Comparison of ENCODE assay signal across 17 cellular contexts in the genomic region with DNA sequence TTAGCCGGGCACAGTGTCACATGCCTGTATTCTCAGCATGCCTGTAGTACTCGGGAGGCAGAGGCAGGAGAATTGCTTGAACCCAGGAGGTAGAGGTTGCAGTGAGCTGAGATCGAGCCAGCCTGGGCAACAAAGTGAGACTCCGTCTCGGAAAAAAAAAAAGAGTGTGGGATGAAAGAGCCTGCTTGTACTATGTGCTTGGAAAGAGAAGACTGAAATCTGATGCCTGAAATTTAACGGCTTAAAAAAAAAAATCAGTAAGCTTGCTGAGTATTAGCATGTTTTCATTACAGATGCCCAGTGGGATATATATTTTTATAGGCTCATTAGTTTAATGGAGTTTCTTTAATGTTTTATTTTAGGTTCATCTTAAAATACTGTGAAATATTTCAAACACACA. TPM values are rescaled to one million over a fixed set of nuclear protein-coding genes. Genes with fewer than 3 reads are reported as not detected.
DNase-seq lines count a peak whose midpoint lies in the region; ATAC-seq and TF ChIP-seq lines count a peak whose summit lies in the region.
"Had no signal": no experiment of that assay in that cellular context is flagged by ENCODE, and none has a peak within 500 bp of the region (broad histone marks: within the 10 kb centered on the region; RNA-seq: fewer than 3 reads in every experiment).

No MANE protein-coding gene starts in this region.

- H3K4me1 Mint-ChIP-seq in HFFc6 (ENCODE audit: low read depth) (peaks cover 72% of the 10 kb centered on the region), endodermal cell (peaks cover 44% of the 10 kb centered on the region)

- peak overlapping the region; percentile 33 for H3K27ac ChIP-seq in A673 (ENCODE audit: low read depth, low read length, poor library complexity, severe bottlenecking)
- H3K27ac ChIP-seq in endodermal cell (ENCODE audit: low read depth, low read length), result no peak overlapping the region
- H3K27ac ChIP-seq in osteoblast (ENCODE audit: low read depth, low read length), result peak overlapping the region; percentile 19

- H3K27me3 ChIP-seq in A673 (replicated peaks; ENCODE audit: insufficient read depth, low read depth, low read length, poor library complexity), result no peaks in the 10 kb centered on the region
- H3K27me3 ChIP-seq in endodermal cell (ENCODE audit: control insufficient read depth, insufficient read depth, low read length, poor library complexity, severe bottlenecking), result no peaks in the 10 kb centered on the region
- H3K27me3 ChIP-seq in osteoblast (ENCODE audit: insufficient read depth, low read length), result no peaks in the 10 kb centered on the region
- H3K27me3 ChIP-seq: spleen had no signal

- H3K9me3 Mint-ChIP-seq in HFFc6 (no peaks in the 10 kb centered on the region), endodermal cell (no peaks in the 10 kb centered on the region)
- H3K9me3 Mint-ChIP-seq: effector memory CD8-positive, alpha-beta T cell had no signal

- H3K9me3 ChIP-seq in A673 (ENCODE audit: low read depth, low read length, poor library complexity, severe bottlenecking), result no peaks in the 10 kb centered on the region
- H3K9me3 ChIP-seq in endodermal cell (ENCODE audit: control insufficient read depth, low read length), result no peaks in the 10 kb centered on the region
- no peaks in the 10 kb centered on the region for H3K9me3 ChIP-seq in osteoblast (ENCODE audit: low read depth, low read length)
- H3K9me3 ChIP-seq: mucosa of descending colon, spleen had no signal

- peaks cover 6% of the 10 kb centered on the region; the same call in 1 of the 2 replicates for H3K27me3 Mint-ChIP-seq in HFFc6 (ENCODE audit: insufficient read depth)
- H3K27me3 Mint-ChIP-seq in endodermal cell (ENCODE audit: insufficient read depth), result no peaks in the 10 kb centered on the region
- H3K27me3 Mint-ChIP-seq: effector memory CD8-positive, alpha-beta T cell had no signal

- no peak overlapping the region for H2AFZ ChIP-seq in osteoblast (ENCODE audit: low read length)

- intact Hi-C loops in A673 (cut with micrococcal nuclease; ENCODE audit: unreplicated experiment), result no loop called here

- no peak for ATAC-seq in GM21723 (IDR thresholded peaks at IDR 0.05; ENCODE audit: unreplicated experiment)
- ATAC-seq: effector memory CD8-positive, alpha-beta T cell; mucosa of descending colon had no signal

- CTCF ChIA-PET in A673 (lab: Charles Lee), result interaction anchor here (0.6 to 0.7 kb wide), 2 partner anchors 111 to 134 kb away, joined by 4 to 6 read pairs; no protein-coding TSS in a partner anchor
- CTCF ChIA-PET in GM10248 (lab: Yijun Ruan, JAX), result no interaction called here

- no peak for TF ChIP-seq CTCF in A673 (conservative IDR thresholded peaks at IDR 0.05; ENCODE audit: low read depth, low read length)
- no peak for TF ChIP-seq CTCF in HFFc6 (IDR thresholded peaks at IDR 0.05)
- no peak for TF ChIP-seq CTCF in endodermal cell (conservative IDR thresholded peaks at IDR 0.05)
- no peak for TF ChIP-seq CTCF in osteoblast (IDR thresholded peaks at IDR 0.05; ENCODE audit: extremely low read depth, low read depth, low read length)
- no peak for TF ChIP-seq CTCF in GM10248 (IDR thresholded peaks at IDR 0.05; ENCODE audit: control extremely low read depth, extremely low read depth, low read depth, missing control alignments)

- H3K36me3 ChIP-seq in A673 (ENCODE audit: insufficient read depth, low read length, poor library complexity, severe bottlenecking), result no peaks in the 10 kb centered on the region
- peaks cover 28% of the 10 kb centered on the region for H3K36me3 ChIP-seq in endodermal cell (ENCODE audit: control insufficient read depth, insufficient read depth, low read length)
- no peaks in the 10 kb centered on the region for H3K36me3 ChIP-seq in osteoblast (ENCODE audit: insufficient read depth, low read length)

- no TSS peak for BruUV-seq in A673 (replicated peaks; lab: Mats Ljungman, UMichigan)

- H3K36me3 Mint-ChIP-seq in HFFc6 (ENCODE audit: low read depth) (peaks cover 21% of the 10 kb centered on the region), endodermal cell (ENCODE audit: low read depth) (peaks cover 16% of the 10 kb centered on the region)

- H4K20me1 ChIP-seq in osteoblast (ENCODE audit: insufficient read depth, low read length), result peaks cover 49% of the 10 kb centered on the region

- 85% methylated on average over 6 of the region's 6 CpGs for WGBS in endodermal cell (ENCODE audit: insufficient coverage in 1 of 2, insufficient read length in 1 of 2), 2 experiments

- H3K4me3 Mint-ChIP-seq in HFFc6, result peak overlapping the region; percentile 72
- no peak overlapping the region for H3K4me3 Mint-ChIP-seq in endodermal cell
- H3K4me3 Mint-ChIP-seq: effector memory CD8-positive, alpha-beta T cell had no signal

- no peak overlapping the region for H3K9ac ChIP-seq in endodermal cell (ENCODE audit: extremely low read depth, low read length, poor library complexity, severe bottlenecking)

- peaks cover 93% of the 10 kb centered on the region for H3K79me2 ChIP-seq in osteoblast (ENCODE audit: insufficient read depth, low read length)

- H3K4me2 ChIP-seq in osteoblast (ENCODE audit: insufficient read depth, low read length), result peak overlapping the region; percentile 67

- DNase-seq in A673 (ENCODE audit: low spot score) (peak; percentile 42), HFFc6 (no peak), endodermal cell (no peak), osteoblast (ENCODE audit: insufficient read length, low spot score, missing footprints) (peak; percentile 69), GM10248 (ENCODE audit: extremely low spot score) (no peak), HuH-7 (ENCODE audit: low spot score) (no peak)
- DNase-seq in activated CD8-positive, alpha-beta memory T cell treated with anti-CD3 and anti-CD28 coated beads, Interleukin-2, amount 50 U/mL, for 4 hours, result no peak
- DNase-seq: AML-193; amniotic stem cell; effector memory CD8-positive, alpha-beta T cell; GDM1; mucosa of descending colon; NCI-H69; Right ventricle myocardium superior; spleen had no signal

- H3K27ac Mint-ChIP-seq in HFFc6 (peak overlapping the region; percentile 24; the same call in 1 of the 2 replicates), endodermal cell (peak overlapping the region; percentile 64)

- H3K4me1 ChIP-seq in A673 (ENCODE audit: insufficient read depth, low read length, poor library complexity, severe bottlenecking), result peaks cover 25% of the 10 kb centered on the region
- H3K4me1 ChIP-seq in endodermal cell (ENCODE audit: control insufficient read depth, insufficient read depth, low read length), result no peaks in the 10 kb centered on the region
- peaks cover 37% of the 10 kb centered on the region for H3K4me1 ChIP-seq in osteoblast (ENCODE audit: insufficient read depth, low read length)

- H3K4me3 ChIP-seq in A673 (ENCODE audit: low read depth, low read length, poor library complexity, severe bottlenecking) (peak overlapping the region; percentile 4), endodermal cell (ENCODE audit: low read length) (no peak overlapping the region), osteoblast (ENCODE audit: insufficient read depth, low read length) (peak overlapping the region; percentile 21)
- H3K4me3 ChIP-seq: mucosa of descending colon, spleen had no signal

- POLR2A ChIA-PET in A673 (lab: Charles Lee; ENCODE audit: low non-redundant PET), result interaction anchor here (0.7 kb wide), 1 partner anchor 12 kb away, joined by 14 read pairs; no protein-coding TSS in a partner anchor
- POLR2A ChIA-PET in GM10248 (lab: Yijun Ruan, JAX), result interaction anchor here (0.7 kb wide), 1 partner anchor 7 kb away, joined by 3 read pairs; no protein-coding TSS in a partner anchor

RNA-seq across cellular contexts. Expression of gene NT5C2, which starts 4.2 kb away (rescaled TPM):
- total RNA-seq in A673 (2021) (60.0 and 61.8 TPM in 2 replicates), endodermal cell (100 to 1,000 TPM; 122 to 148 TPM), osteoblast (94.1 and 96.9 TPM in 2 replicates)
- 10 to 100 TPM; 78.5 to 97.4 (median 81.1) TPM for total RNA-seq in HFFc6 (2021; fragmentation: NEBNext Ultra II Directional; extraction: Animal tissue kit (Norgen Biotek cat#: 25700))
- polyA plus RNA-seq in endodermal cell (2013, experiment 1 of 2), result 61.6 TPM
- 58.6 TPM for polyA plus RNA-seq in endodermal cell (2013, experiment 2 of 2)

RNA-seq across cellular contexts. Expression of gene RPEL1, which starts 56.8 kb away (rescaled TPM):
- total RNA-seq in A673 (2021) (not detected in 2 replicates), endodermal cell (not detected), osteoblast (0.29 and 0.36 TPM in 2 replicates)
- under 1 TPM in 1 of 6 experiments, not detected in 5; 0.14 TPM for total RNA-seq in HFFc6 (2021; fragmentation: NEBNext Ultra II Directional; extraction: Animal tissue kit (Norgen Biotek cat#: 25700))
- not detected for polyA plus RNA-seq in endodermal cell (2013, experiment 1 of 2)
- not detected for polyA plus RNA-seq in endodermal cell (2013, experiment 2 of 2)
- total RNA-seq: Right ventricle myocardium superior, ureter had no signal
- polyA plus RNA-seq: spleen had no signal

Comparison
In these comparisons a context has a peak if more than half of its experiments do, and no peak if none do; other contexts are left out.
1. DNase-seq: peak in A673 (single experiment) and osteoblast (single experiment); none in HFFc6 (single experiment), endodermal cell (single experiment), GM10248 (single experiment), HuH-7 (single experiment) and activated CD8-positive, alpha-beta memory T cell treated with anti-CD3 and anti-CD28 coated beads, Interleukin-2, amount 50 U/mL, for 4 hours (single experiment).